22 cellular contexts compared by ENCODE assay signal in the genomic region with DNA sequence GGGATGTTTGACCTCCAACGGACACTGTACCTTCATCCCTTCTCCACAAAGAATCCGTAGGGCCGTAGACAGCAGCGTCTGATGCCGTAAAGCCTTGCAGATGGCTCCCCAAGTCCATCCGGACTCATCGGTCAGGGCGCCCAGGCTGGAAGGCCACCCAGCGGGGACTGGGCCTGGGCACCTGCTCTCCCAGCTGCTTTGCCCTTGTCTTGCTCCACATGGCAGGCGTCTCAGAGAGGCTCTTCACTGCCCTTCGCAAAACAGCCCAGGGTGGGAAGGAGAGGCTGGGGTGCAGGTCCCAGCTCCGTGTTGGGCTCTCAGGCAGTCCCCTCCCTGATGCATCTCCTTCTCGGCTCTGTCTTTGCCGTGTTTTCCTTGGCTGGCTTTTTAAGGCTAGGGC. TPM values are rescaled to one million over a fixed set of nuclear protein-coding genes. Genes with fewer than 3 reads are reported as not detected.
DNase-seq lines count a peak whose midpoint lies in the region; ATAC-seq, FAIRE-seq and TF ChIP-seq lines count a peak whose summit lies in the region.
"Had no signal": no experiment of that assay in that cellular context is flagged by ENCODE, and none has a peak within 500 bp of the region (broad histone marks: within the 10 kb centered on the region; RNA-seq: fewer than 3 reads in every experiment).

No MANE protein-coding gene starts in this region.

- H2AFZ ChIP-seq in HepG2 (ENCODE audit: low read length), result no peak overlapping the region
- peak overlapping the region; percentile 88 for H2AFZ ChIP-seq in OCI-LY7 (ENCODE audit: low read length)
- H2AFZ ChIP-seq in neural progenitor cell (replicated peaks), result no peak overlapping the region

- no peaks in the 10 kb centered on the region for H3K9me2 ChIP-seq in OCI-LY7 (ENCODE audit: insufficient read depth, low read length)

- no peak for TF ChIP-seq EP300 in HepG2 (IDR thresholded peaks at IDR 0.05; ENCODE audit: low read depth in 2 of 2, low read length in 2 of 2)
- TF ChIP-seq EP300 in HepG2 (CRISPR knock-in tag; IDR thresholded peaks at IDR 0.05; ENCODE audit: borderline replicate concordance), result no peak

- H3K36me3 Mint-ChIP-seq in neural progenitor cell, result no peaks in the 10 kb centered on the region
- no peaks in the 10 kb centered on the region for H3K36me3 Mint-ChIP-seq in T-cell
- H3K36me3 Mint-ChIP-seq: CD14-positive monocyte; CD8-positive, alpha-beta memory T cell had no signal

- DNase-seq in HepG2 (ENCODE audit: low spot score) (no peak), right lobe of liver (no peak), OCI-LY7 (ENCODE audit: low spot score) (no peak), neural progenitor cell (ENCODE audit: low spot score) (no peak), spleen (peak; percentile 44), T-cell (no peak), AG20443 (ENCODE audit: low spot score) (no peak)
- DNase-seq in stimulated activated naive CD8-positive, alpha-beta T cell treated with anti-CD3 and anti-CD28 coated beads, Interleukin-15, amount 100 ng/mL, for 72 hours, result no peak
- DNase-seq: 8988T; CD8-positive, alpha-beta memory T cell; DMS 273 treated with DMSO at 0.1 percent for 48 hours; DMS79; EL had no signal

- ATAC-seq in HepG2 (peak; percentile 50), right lobe of liver (no peak), T-cell (replicated peaks in 1 of 4) (no peak)
- ATAC-seq in stimulated activated naive CD8-positive, alpha-beta T cell treated with anti-CD3 and anti-CD28 coated beads, Interleukin-15, amount 100 ng/mL, for 72 hours, result no peak
- ATAC-seq: GM12878 had no signal

- H3F3A ChIP-seq in neural progenitor cell (ENCODE audit: low read depth), result peaks cover 4% of the 10 kb centered on the region

- H3K9me3 ChIP-seq in HepG2 (ENCODE audit: low read length) (no peaks in the 10 kb centered on the region), right lobe of liver (no peaks in the 10 kb centered on the region), OCI-LY7 (ENCODE audit: low read length) (no peaks in the 10 kb centered on the region), neural progenitor cell (ENCODE audit: low read depth) (no peaks in the 10 kb centered on the region), spleen (no peaks in the 10 kb centered on the region)
- H3K9me3 ChIP-seq: BLaER1 treated with 17β-estradiol and CSF1 and Interleukin-3, amounts not matched to agents 10 nM and 100 nM had no signal

- TF ChIP-seq POLR2A in HepG2 (IDR thresholded peaks at IDR 0.05; ENCODE audit: insufficient read depth in 1 of 2, low read depth in 2 of 2, low read length in 2 of 2) (no peak), right lobe of liver (IDR thresholded peaks at IDR 0.05) (no peak), spleen (IDR thresholded peaks at IDR 0.05) (no peak)

- H3K9me3 Mint-ChIP-seq in neural progenitor cell (peaks cover 2% of the 10 kb centered on the region), T-cell (no peaks in the 10 kb centered on the region)
- no peaks in the 10 kb centered on the region for H3K9me3 Mint-ChIP-seq in stimulated activated naive CD8-positive, alpha-beta T cell treated with anti-CD3 and anti-CD28 coated beads, Interleukin-15, amount 100 ng/mL, for 72 hours
- H3K9me3 Mint-ChIP-seq: CD14-positive monocyte; CD4-positive, alpha-beta T cell; CD8-positive, alpha-beta memory T cell; GM23338; H9 had no signal

- POLR2A ChIA-PET in HepG2 (lab: Yijun Ruan, JAX), result no interaction called here
- POLR2A ChIA-PET in OCI-LY7 (lab: Charles Lee), result no interaction called here
- POLR2A ChIA-PET in T-cell (lab: Charles Lee), result no interaction called here

- H3K4me2 ChIP-seq in HepG2 (ENCODE audit: low read depth, low read length) (peak overlapping the region; percentile 18; the same call in 1 of the 2 replicates), OCI-LY7 (ENCODE audit: low read length) (peak overlapping the region; percentile 61; the same call in 1 of the 2 replicates), neural progenitor cell (no peak overlapping the region)

- H4K20me1 ChIP-seq in HepG2 (ENCODE audit: insufficient read depth, low read length) (no peaks in the 10 kb centered on the region), OCI-LY7 (ENCODE audit: insufficient read depth, low read length) (no peaks in the 10 kb centered on the region), neural progenitor cell (ENCODE audit: low read depth) (no peaks in the 10 kb centered on the region)
- H4K20me1 ChIP-seq: BLaER1 treated with 17β-estradiol and CSF1 and Interleukin-3, amounts not matched to agents 10 nM and 100 nM had no signal

- 43% methylated on average over 14 of the region's 14 CpGs for WGBS in HepG2 (ENCODE audit: low lambda C conversion rate)
- WGBS in right lobe of liver (ENCODE audit: insufficient coverage, low coverage, low lambda C conversion rate, missing lambda C conversion rate), result 42% methylated on average over 3 of the region's 14 CpGs
- 81 to 89% (median 85%) methylated on average over 14 of the region's 14 CpGs for WGBS in spleen, 5 donors

- H3K4me1 ChIP-seq in HepG2 (ENCODE audit: insufficient read depth, low read length) (peaks cover 21% of the 10 kb centered on the region), right lobe of liver (no peaks in the 10 kb centered on the region), OCI-LY7 (ENCODE audit: insufficient read depth, low read length, poor library complexity, severe bottlenecking) (peaks cover 14% of the 10 kb centered on the region), neural progenitor cell (no peaks in the 10 kb centered on the region), spleen (peaks cover 0 to 13% (median 10%) of the 10 kb centered on the region in 6 donors)

- H3K27ac ChIP-seq in HepG2 (ENCODE audit: extremely low read length, insufficient read depth, low read length) (no peak overlapping the region), right lobe of liver (no peak overlapping the region), OCI-LY7 (ENCODE audit: low read depth, low read length, poor library complexity, severe bottlenecking) (no peak overlapping the region), neural progenitor cell (no peak overlapping the region), spleen (no peak overlapping the region)
- H3K27ac ChIP-seq: BLaER1 treated with 17β-estradiol and CSF1 and Interleukin-3, amounts not matched to agents 10 nM and 100 nM had no signal

- H3K9ac ChIP-seq in HepG2 (ENCODE audit: insufficient read depth, low read depth, low read length) (no peak overlapping the region), neural progenitor cell (no peak overlapping the region)
- H3K9ac ChIP-seq: BLaER1 treated with 17β-estradiol and CSF1 and Interleukin-3, amounts not matched to agents 10 nM and 100 nM had no signal

- H3K4me1 Mint-ChIP-seq in neural progenitor cell (peaks cover 8% of the 10 kb centered on the region), T-cell (peaks cover 7 to 8% (median 7%) of the 10 kb centered on the region in 3 donors)
- peaks cover 7% of the 10 kb centered on the region for H3K4me1 Mint-ChIP-seq in stimulated activated naive CD8-positive, alpha-beta T cell treated with anti-CD3 and anti-CD28 coated beads, Interleukin-15, amount 100 ng/mL, for 72 hours

- H3K4me3 ChIP-seq in HepG2 (replicated peaks in 1 of 3; ENCODE audit: insufficient read depth in 1 of 3, low read depth in 2 of 3, low read length in 3 of 3) (no peak overlapping the region), right lobe of liver (no peak overlapping the region), OCI-LY7 (ENCODE audit: low read depth, low read length, poor library complexity, severe bottlenecking) (no peak overlapping the region), neural progenitor cell (no peak overlapping the region), spleen (no peak overlapping the region)
- H3K4me3 ChIP-seq: BLaER1 treated with 17β-estradiol and CSF1 and Interleukin-3, amounts not matched to agents 10 nM and 100 nM; GM12878; GM23338 had no signal

- intact Hi-C loops in HepG2 (cut with micrococcal nuclease; ENCODE audit: unreplicated experiment), result no loop called here
- intact Hi-C loops in right lobe of liver (cut with DNase I), result no loop called here
- intact Hi-C loops in OCI-LY7 (cut with micrococcal nuclease; ENCODE audit: unreplicated experiment), result no loop called here
- intact Hi-C loops in spleen (cut with DNase I; ENCODE audit: low total_unique reads), result no loop called here

- H3K79me2 ChIP-seq in HepG2 (ENCODE audit: insufficient read depth, low read length) (no peaks in the 10 kb centered on the region), OCI-LY7 (ENCODE audit: insufficient read depth, low read depth, low read length) (no peaks in the 10 kb centered on the region), neural progenitor cell (ENCODE audit: low read depth) (no peaks in the 10 kb centered on the region)

- in situ Hi-C loops in HepG2 (cut with HindIII; ENCODE audit: extremely low pct_ligation_motif_present, low pct_unique_long_range_greater_than_20kb), result no loop called here

- H3K36me3 ChIP-seq in HepG2 (replicated peaks in 1 of 2; ENCODE audit: control insufficient read depth in 1 of 2, insufficient read depth in 2 of 2, low read length in 2 of 2), result no peaks in the 10 kb centered on the region
- no peaks in the 10 kb centered on the region for H3K36me3 ChIP-seq in right lobe of liver
- H3K36me3 ChIP-seq in OCI-LY7 (ENCODE audit: insufficient read depth, low read length), result no peaks in the 10 kb centered on the region
- H3K36me3 ChIP-seq in neural progenitor cell, result no peaks in the 10 kb centered on the region
- H3K36me3 ChIP-seq in spleen, result no peaks in the 10 kb centered on the region
- H3K36me3 ChIP-seq: BLaER1 treated with 17β-estradiol and CSF1 and Interleukin-3, amounts not matched to agents 10 nM and 100 nM had no signal

- TF ChIP-seq RAD21 in HepG2 (CRISPR knock-in tag; IDR thresholded peaks at IDR 0.05), result no peak

- CTCF ChIA-PET in HepG2 (lab: Yijun Ruan, JAX; ENCODE audit: low intra/inter-chr PET ratio, low total read pairs) (no interaction called here), OCI-LY7 (lab: Charles Lee; ENCODE audit: unreplicated experiment) (no interaction called here), T-cell (lab: Charles Lee) (interaction anchor here in 1 of 2 donors (0.6 kb wide), 1 partner anchor 123 kb away, joined by 4 read pairs; no protein-coding TSS in a partner anchor)

- peak overlapping the region; percentile 46 for H3K27ac Mint-ChIP-seq in neural progenitor cell
- no peak overlapping the region for H3K27ac Mint-ChIP-seq in T-cell
- no peak overlapping the region for H3K27ac Mint-ChIP-seq in stimulated activated naive CD8-positive, alpha-beta T cell treated with anti-CD3 and anti-CD28 coated beads, Interleukin-15, amount 100 ng/mL, for 72 hours
- H3K27ac Mint-ChIP-seq: B cell; CD4-positive, alpha-beta T cell; CD8-positive, alpha-beta memory T cell; GM23338; H9 had no signal

- H3K27me3 ChIP-seq in HepG2 (ENCODE audit: control insufficient read depth in 1 of 2, insufficient read depth in 2 of 2, low read length in 2 of 2) (peaks cover 0 to 11% of the 10 kb centered on the region in 2 experiments; a peak in 3 of 5 replicates), right lobe of liver (no peaks in the 10 kb centered on the region), neural progenitor cell (peaks cover 27% of the 10 kb centered on the region), spleen (replicated peaks in 1 of 7) (peaks cover 0 to 26% (median 0%) of the 10 kb centered on the region in 7 donors)
- H3K27me3 ChIP-seq: BLaER1 treated with 17β-estradiol and CSF1 and Interleukin-3, amounts not matched to agents 10 nM and 100 nM had no signal

- H3K27me3 Mint-ChIP-seq in neural progenitor cell (ENCODE audit: insufficient read depth, low read depth), result peaks cover 2% of the 10 kb centered on the region
- H3K27me3 Mint-ChIP-seq in T-cell, result peaks cover 13 to 18% of the 10 kb centered on the region in 2 donors
- peaks cover 19% of the 10 kb centered on the region for H3K27me3 Mint-ChIP-seq in stimulated activated naive CD8-positive, alpha-beta T cell treated with anti-CD3 and anti-CD28 coated beads, Interleukin-15, amount 100 ng/mL, for 72 hours

- BruUV-seq in HepG2 (replicated peaks; lab: Mats Ljungman, UMichigan) (no TSS peak), OCI-LY7 (replicated peaks; lab: Mats Ljungman, UMichigan) (no TSS peak)

- TF ChIP-seq CTCF in HepG2 (CRISPR knock-in tag; IDR thresholded peaks at IDR 0.05) (no peak), right lobe of liver (IDR thresholded peaks at IDR 0.05) (no peak), OCI-LY7 (conservative IDR thresholded peaks at IDR 0.05; ENCODE audit: low read length) (no peak), neural progenitor cell (IDR thresholded peaks at IDR 0.05) (no peak), spleen (IDR thresholded peaks at IDR 0.05 in 8 of 11, conservative IDR thresholded peaks at IDR 0.05 in 3 of 11) (no peak)

- no peak for FAIRE-seq in HepG2 (lab: Jason Lieb, UNC)
- FAIRE-seq: D721Med, GM12878, GM19239 had no signal

- H3K4me3 Mint-ChIP-seq in neural progenitor cell (no peak overlapping the region), T-cell (no peak overlapping the region)
- no peak overlapping the region for H3K4me3 Mint-ChIP-seq in stimulated activated naive CD8-positive, alpha-beta T cell treated with anti-CD3 and anti-CD28 coated beads, Interleukin-15, amount 100 ng/mL, for 72 hours
- H3K4me3 Mint-ChIP-seq: B cell; CD4-positive, alpha-beta T cell; GM23338 had no signal

RNA-seq across cellular contexts. Expression of gene RPTOR, which starts 6.2 kb away (rescaled TPM):
- total RNA-seq in HepG2 (2016; rRNA removed; fragmentation: Illumina TruSeq; extraction: Trizol) (25.3 TPM in 2 replicates), right lobe of liver (10 to 100 TPM; 13.1 to 24.0 (median 15.5) TPM), OCI-LY7 (2022) (80.1 and 87.8 TPM in 2 replicates), neural progenitor cell (ENCODE audit: low replicate concordance) (7.4 and 19.9 TPM in 2 replicates), spleen (10 to 100 TPM; 36.0 to 61.2 (median 44.2) TPM), T-cell (10 to 100 TPM; 59.4 to 76.8 (median 71.4) TPM)
- 9.3 TPM in 2 replicates for total RNA-seq in HepG2 (2016; cell fraction: cytosol; rRNA removed; fragmentation: Illumina TruSeq; extraction: Trizol; ENCODE audit: low read depth)
- total RNA-seq in HepG2 (2016; cell fraction: insoluble cytoplasmic fraction; rRNA removed; fragmentation: Illumina TruSeq; extraction: Trizol), result 19.0 and 24.1 TPM in 2 replicates
- total RNA-seq in HepG2 (2016; cell fraction: membrane; rRNA removed; fragmentation: Illumina TruSeq; extraction: Trizol), result 10.7 and 12.5 TPM in 2 replicates
- total RNA-seq in HepG2 (2016; cell fraction: nucleus; rRNA removed; fragmentation: Illumina TruSeq; extraction: Trizol), result 47.4 and 53.3 TPM in 2 replicates
- polyA plus RNA-seq in HepG2 (2011; rRNA removed) (6.6 and 7.2 TPM in 2 replicates), spleen (10 to 100 TPM in 1 of 3 donors, 1 to 10 TPM in 2; 3.1 to 13.6 (median 4.1) TPM)
- polyA plus RNA-seq in HepG2 (2011; cell fraction: cytosol; rRNA removed), result 4.9 and 6.5 TPM in 2 replicates
- 40.6 and 57.3 TPM in 2 replicates for polyA plus RNA-seq in HepG2 (2011; cell fraction: nucleus; rRNA removed)
- polyA plus RNA-seq in HepG2 (2012), result 16.9 and 22.1 TPM in 2 replicates
- 1.6 TPM in 2 replicates for polyA plus RNA-seq in HepG2 (2016; cell fraction: cytosol; fragmentation: Illumina TruSeq; extraction: Trizol; ENCODE audit: low read depth)
- 12.7 and 16.8 TPM in 2 replicates for polyA plus RNA-seq in HepG2 (2016; cell fraction: insoluble cytoplasmic fraction; fragmentation: Illumina TruSeq; extraction: Trizol; ENCODE audit: low read depth)
- polyA plus RNA-seq in HepG2 (2016; cell fraction: membrane; fragmentation: Illumina TruSeq; extraction: Trizol; ENCODE audit: low read depth), result 3.3 and 3.8 TPM in 2 replicates
- 36.3 and 39.1 TPM in 2 replicates for polyA plus RNA-seq in HepG2 (2016; cell fraction: nucleus; fragmentation: Illumina TruSeq; extraction: Trizol; ENCODE audit: insufficient read depth, low read depth)
- polyA minus RNA-seq in HepG2 (2011; rRNA and poly(A)+ RNA removed; ENCODE audit: low replicate concordance), result 26.1 and 51.5 TPM in 2 replicates
- polyA minus RNA-seq in HepG2 (2011; cell fraction: cytosol; rRNA and poly(A)+ RNA removed), result 18.6 and 20.2 TPM in 2 replicates
- polyA minus RNA-seq in HepG2 (2011; cell fraction: nucleus; rRNA and poly(A)+ RNA removed), result 62.9 and 72.9 TPM in 2 replicates
- 41.3 and 48.1 TPM in 2 replicates for total RNA-seq in OCI-LY7 (2014; rRNA removed; shearing (Covaris generic))
